In the genomic region with DNA sequence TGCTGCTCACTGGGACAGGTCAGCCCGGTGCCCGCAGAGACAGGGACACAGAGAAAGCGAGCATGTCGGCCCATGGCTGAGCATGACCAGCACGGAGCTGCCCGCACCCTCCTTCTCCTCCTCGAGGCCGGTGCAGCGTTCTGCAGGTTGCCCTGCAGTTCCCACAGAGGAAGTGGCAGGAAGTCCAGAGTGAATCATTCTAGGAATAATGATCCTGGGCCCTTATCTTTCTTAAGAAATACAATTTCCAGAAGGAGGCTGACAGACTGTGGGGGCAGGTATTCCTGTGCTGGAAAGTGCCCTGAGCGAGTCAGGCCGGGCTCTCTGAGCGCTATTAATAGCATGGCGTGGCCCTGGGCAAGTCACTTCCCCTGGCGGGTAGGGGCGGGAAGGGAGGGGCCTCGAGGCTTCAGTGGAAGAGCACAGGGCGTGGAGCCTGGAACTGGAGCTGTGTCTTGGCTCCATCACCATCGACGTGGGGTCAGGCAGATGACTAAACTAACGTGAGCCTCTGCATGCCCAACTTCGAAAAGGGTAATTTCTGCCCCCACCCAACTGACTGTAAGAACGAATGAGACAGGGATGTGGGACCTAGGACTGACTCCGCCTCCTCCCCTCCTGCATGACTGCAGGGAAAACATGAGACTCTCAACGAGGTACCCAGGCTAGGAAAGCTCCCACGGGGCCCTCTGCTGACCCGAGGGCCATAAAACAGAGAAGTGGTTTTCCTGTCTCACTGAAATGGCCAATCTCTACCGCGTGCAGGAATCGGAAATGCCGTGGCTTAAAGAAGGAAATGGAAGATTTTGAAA, we compare ENCODE assay signal across 8 cellular contexts. TPM values are rescaled to one million over a fixed set of nuclear protein-coding genes. Genes with fewer than 3 reads are reported as not detected.
DNase-seq lines count a peak whose midpoint lies in the region; ATAC-seq and TF ChIP-seq lines count a peak whose summit lies in the region.

No MANE protein-coding gene starts in this region.

- peaks cover 40% of the 10 kb centered on the region for H3K36me3 Mint-ChIP-seq in activated T-helper 17 cell treated with anti-CD3 and anti-CD28 coated beads, Interleukin-2, amount 50 U/mL, for 72 hours (ENCODE audit: low read depth)

- peaks cover 7% of the 10 kb centered on the region for H3K36me3 ChIP-seq in NT2/D1 (ENCODE audit: insufficient read depth, insufficient read length, low read length)

- no peaks in the 10 kb centered on the region for H3K27me3 Mint-ChIP-seq in activated T-helper 17 cell treated with anti-CD3 and anti-CD28 coated beads, Interleukin-2, amount 50 U/mL, for 72 hours

- POLR2A ChIA-PET in GM10248 (lab: Yijun Ruan, JAX): no interaction called here

- no peaks in the 10 kb centered on the region for H3K27me3 ChIP-seq in NT2/D1 (ENCODE audit: insufficient read depth, insufficient read length)

- H3K4me1 Mint-ChIP-seq in activated T-helper 17 cell treated with anti-CD3 and anti-CD28 coated beads, Interleukin-2, amount 50 U/mL, for 72 hours: peaks cover 17% of the 10 kb centered on the region

- H3K4me3 Mint-ChIP-seq in activated T-helper 17 cell treated with anti-CD3 and anti-CD28 coated beads, Interleukin-2, amount 50 U/mL, for 72 hours: peak overlapping the region; percentile 81

- DNase-seq in GM10248 (ENCODE audit: extremely low spot score) (peak; percentile 71), NT2/D1 (ENCODE audit: low read depth, low spot score) (peak; percentile 36), glomerular endothelial cell (ENCODE audit: extremely low read depth, low read depth, low spot score) (peak; percentile 81), pulmonary artery endothelial cell (ENCODE audit: low read depth, low spot score) (peak; percentile 79), T-helper 9 cell (no peak)

- CTCF ChIA-PET in GM10248 (lab: Yijun Ruan, JAX): interaction anchor here (0.8 kb wide), 1 partner anchor 180 kb away, joined by 3 read pairs; no protein-coding TSS in a partner anchor

- TF ChIP-seq CTCF in GM10248 (IDR thresholded peaks at IDR 0.05; ENCODE audit: control extremely low read depth, extremely low read depth, low read depth, missing control alignments): peak; percentile 23

- no peaks in the 10 kb centered on the region for H3K9me3 ChIP-seq in NT2/D1 (ENCODE audit: insufficient read depth, low read length)

- H3K9me3 Mint-ChIP-seq in activated T-helper 17 cell treated with anti-CD3 and anti-CD28 coated beads, Interleukin-2, amount 50 U/mL, for 72 hours: no peaks in the 10 kb centered on the region

- peak overlapping the region; percentile 90 for H3K27ac Mint-ChIP-seq in activated T-helper 17 cell treated with anti-CD3 and anti-CD28 coated beads, Interleukin-2, amount 50 U/mL, for 72 hours

- H3K4me3 ChIP-seq in NT2/D1 (ENCODE audit: insufficient read length, low read depth): no peak overlapping the region

- H3K4me1 ChIP-seq in NT2/D1 (ENCODE audit: insufficient read depth, insufficient read length): peaks cover 15% of the 10 kb centered on the region

- ATAC-seq in activated T-helper 17 cell treated with anti-CD3 and anti-CD28 coated beads, Interleukin-2, amount 50 U/mL, for 72 hours (replicated peaks): peak; percentile 93
- no peak for ATAC-seq in GM18502 (IDR thresholded peaks at IDR 0.05; ENCODE audit: poor library complexity, unreplicated experiment)
- no peak for ATAC-seq in HG02798 (IDR thresholded peaks at IDR 0.05; ENCODE audit: poor library complexity, unreplicated experiment)

- H3K9ac ChIP-seq in NT2/D1 (ENCODE audit: insufficient read length, low read depth): no peak overlapping the region

RNA-seq across cellular contexts. Expression of a gene that starts 9.8 kb away (rescaled TPM):
- total RNA-seq in activated T-helper 17 cell treated with anti-CD3 and anti-CD28 coated beads, Interleukin-2, amount 50 U/mL, for 72 hours: 10 to 100 TPM; 14.3 to 22.5 TPM
- total RNA-seq in glomerular endothelial cell (20.4 and 34.2 TPM in 2 replicates), pulmonary artery endothelial cell (24.6 and 25.7 TPM in 2 replicates)

RNA-seq across cellular contexts. Expression of a gene that starts 50.1 kb away (rescaled TPM):
- total RNA-seq in activated T-helper 17 cell treated with anti-CD3 and anti-CD28 coated beads, Interleukin-2, amount 50 U/mL, for 72 hours: 10 to 100 TPM; 49.2 to 67.9 TPM
- 17.3 and 26.4 TPM in 2 replicates for total RNA-seq in glomerular endothelial cell
- 19.1 and 22.9 TPM in 2 replicates for total RNA-seq in pulmonary artery endothelial cell

RNA-seq across cellular contexts. Expression of a gene that starts 54.5 kb away (rescaled TPM):
- total RNA-seq in activated T-helper 17 cell treated with anti-CD3 and anti-CD28 coated beads, Interleukin-2, amount 50 U/mL, for 72 hours: not detected
- total RNA-seq in glomerular endothelial cell (0.18 TPM in 1 of 2 replicates, not detected in the other), pulmonary artery endothelial cell (not detected in 2 replicates)
